8 cellular contexts compared by ENCODE assay signal in genomic region chr12:92928962-92929915, GRCh38. TPM values are rescaled to one million over a fixed set of nuclear protein-coding genes. Genes with fewer than 3 reads are reported as not detected.
DNase-seq lines count a peak whose midpoint lies in the region; ATAC-seq and TF ChIP-seq lines count a peak whose summit lies in the region.

EEA1 (minus strand) TSS chr12:92929295; CDS start chr12:92929066, 229 bp downstream.

- DNase-seq in NCI-H187 (lab: John Stamatoyannopoulos, UW): peak; percentile 93 to 95
- DNase-seq in T-helper 2 cell: peak; percentile 90 to 98 (median 92)
- DNase-seq in anterior cingulate cortex (lab: John Stamatoyannopoulos, UW): peak; percentile 70 to 98 (median 96)
- peak; percentile 98 to 99 (median 99) for DNase-seq in right cardiac atrium
- DNase-seq in putamen (ENCODE audit: low spot score): peak; percentile 98
- peak; percentile 97 for DNase-seq in vagina (ENCODE audit: extremely low spot score in 2 of 2)

- H3K9me3 ChIP-seq in right cardiac atrium (ENCODE audit: control insufficient read depth, low read length) (no peaks in the 10 kb centered on the region), vagina (no peaks in the 10 kb centered on the region)

- no peaks in the 10 kb centered on the region for H3K27me3 ChIP-seq in right cardiac atrium (ENCODE audit: control insufficient read depth, insufficient read depth)
- H3K27me3 ChIP-seq in vagina: no peaks in the 10 kb centered on the region

- no peak for TF ChIP-seq CTCF in vagina (IDR thresholded peaks at IDR 0.05)

- intact Hi-C loops in right cardiac atrium (cut with DNase I): loop anchor here in 1 of 4 donors (10.0 kb wide), 1 partner anchor 144 kb away; no protein-coding TSS in a partner anchor
- intact Hi-C loops in vagina (cut with DNase I): no loop called here

- H3K4me3 ChIP-seq in right cardiac atrium (ENCODE audit: low read length) (peak within 1 kb of the TSS; percentile 87), vagina (peak within 1 kb of the TSS; percentile 82)

- H3K4me1 ChIP-seq in right cardiac atrium (ENCODE audit: control insufficient read depth, insufficient read depth, low read length) (peaks cover 2% of the 10 kb centered on the region), vagina (peaks cover 23% of the 10 kb centered on the region)

- peak; percentile 68 to 78 for TF ChIP-seq POLR2A in vagina (IDR thresholded peaks at IDR 0.05)

- no peaks in the 10 kb centered on the region for H3K36me3 ChIP-seq in vagina

- peak; percentile 89 for ATAC-seq in GM18498 (IDR thresholded peaks at IDR 0.05; ENCODE audit: unreplicated experiment)
- peak; percentile 84 for ATAC-seq in HG02938 (IDR thresholded peaks at IDR 0.05; ENCODE audit: unreplicated experiment)
- ATAC-seq in right cardiac atrium: peak; percentile 96 to 97

- under 1% methylated on average over 98 of the region's 98 CpGs for WGBS in right cardiac atrium

- H3K27ac ChIP-seq in right cardiac atrium (ENCODE audit: low read length) (peak within 1 kb of the TSS; percentile 100), vagina (peak within 1 kb of the TSS; percentile 97)

RNA-seq across cellular contexts. Expression of gene EEA1, which starts in this region (rescaled TPM):
- 10 to 100 TPM; 21.6 to 27.2 (median 24.3) TPM for total RNA-seq in right cardiac atrium
- polyA plus RNA-seq in right cardiac atrium: 4.2 TPM
- 59.2 TPM for total RNA-seq in vagina

Comparison
In these comparisons a context has a peak if more than half of its experiments do, and no peak if none do; other contexts are left out.
1. Peak in every context shown above with its lines: DNase-seq, ATAC-seq, H3K4me3 ChIP-seq and H3K27ac ChIP-seq.